1 cellular context compared by ENCODE assay signal in genomic region chr7:30647589-30647988, GRCh38.
TF ChIP-seq lines count a peak whose summit lies in the region.

No MANE protein-coding gene starts in this region.

TF ChIP-seq in HepG2, 621 proteins besides CTCF, POLR2A, EP300 and RAD21:
- TF ChIP-seq SMYD3 (CRISPR knock-in tag; IDR thresholded peaks at IDR 0.05) (no peak), THAP9 (CRISPR knock-in tag; IDR thresholded peaks at IDR 0.05; ENCODE audit: borderline replicate concordance) (no peak), POLR2G (IDR thresholded peaks at IDR 0.05; ENCODE audit: low read depth, low read length) (no peak), REPIN1 (CRISPR knock-in tag; IDR thresholded peaks at IDR 0.05; ENCODE audit: borderline replicate concordance, low read depth) (no peak), ZNF713 (CRISPR knock-in tag; IDR thresholded peaks at IDR 0.05) (no peak), MYC (CRISPR knock-in tag; IDR thresholded peaks at IDR 0.05; ENCODE audit: borderline replicate concordance) (no peak), CHCHD3 (CRISPR knock-in tag; IDR thresholded peaks at IDR 0.05) (no peak), KLF15 (CRISPR knock-in tag; IDR thresholded peaks at IDR 0.05; ENCODE audit: borderline replicate concordance) (no peak), ZNF879 (CRISPR knock-in tag; IDR thresholded peaks at IDR 0.05) (no peak), ATF5 (CRISPR knock-in tag; IDR thresholded peaks at IDR 0.05; ENCODE audit: low read depth) (no peak), ZNF816 (CRISPR knock-in tag; IDR thresholded peaks at IDR 0.05; ENCODE audit: borderline replicate concordance) (no peak), KLF9 (CRISPR knock-in tag; IDR thresholded peaks at IDR 0.05; ENCODE audit: low read depth) (no peak), NAIF1 (CRISPR knock-in tag; IDR thresholded peaks at IDR 0.05; ENCODE audit: borderline replicate concordance) (no peak), XBP1 (CRISPR knock-in tag; IDR thresholded peaks at IDR 0.05) (no peak)
